8 cellular contexts compared by ENCODE assay signal in genomic region chr2:230658877-230659652, GRCh38. TPM values are rescaled to one million over a fixed set of nuclear protein-coding genes. Genes with fewer than 3 reads are reported as not detected.
A peak's percentile ranks its signal among the peaks of the same experiment; 100 is the strongest.
DNase-seq lines count a peak whose midpoint lies in the region; ATAC-seq lines count a peak whose summit lies in the region.

No MANE protein-coding gene starts in this region.

- H3K27ac Mint-ChIP-seq in activated T-helper 17 cell treated with anti-CD3 and anti-CD28 coated beads, Interleukin-2, amount 50 U/mL, for 72 hours: peak overlapping the region; percentile 91

- no peaks in the 10 kb centered on the region for H3K27me3 Mint-ChIP-seq in activated T-helper 17 cell treated with anti-CD3 and anti-CD28 coated beads, Interleukin-2, amount 50 U/mL, for 72 hours

- peaks cover 26% of the 10 kb centered on the region for H3K36me3 Mint-ChIP-seq in activated T-helper 17 cell treated with anti-CD3 and anti-CD28 coated beads, Interleukin-2, amount 50 U/mL, for 72 hours (ENCODE audit: low read depth)

- H3K9me3 Mint-ChIP-seq in activated T-helper 17 cell treated with anti-CD3 and anti-CD28 coated beads, Interleukin-2, amount 50 U/mL, for 72 hours: no peaks in the 10 kb centered on the region

- peak overlapping the region; percentile 83 for H3K4me3 Mint-ChIP-seq in activated T-helper 17 cell treated with anti-CD3 and anti-CD28 coated beads, Interleukin-2, amount 50 U/mL, for 72 hours

- peaks cover 65% of the 10 kb centered on the region for H3K4me1 Mint-ChIP-seq in activated T-helper 17 cell treated with anti-CD3 and anti-CD28 coated beads, Interleukin-2, amount 50 U/mL, for 72 hours

- peak; percentile 63 to 65 for DNase-seq in activated CD4-positive, alpha-beta T cell treated with anti-CD3 and anti-CD28 coated beads for 24 hours (ENCODE audit: low read depth in 2 of 2)
- no peak for DNase-seq in activated CD4-positive, alpha-beta T cell treated with anti-CD3 and anti-CD28 coated beads for 1 hour
- DNase-seq in stimulated activated CD4-positive, alpha-beta T cell treated with anti-CD3 and anti-CD28 coated beads, Interleukin-4, amount 100 ng/mL, for 48 hours (ENCODE audit: low read depth in 2 of 2): peak; percentile 55 to 75
- DNase-seq in C1 segment of cervical spinal cord (lab: John Stamatoyannopoulos, UW) (no peak), NCI-H1694 treated with DMSO at 0.1 percent for 48 hours (lab: John Stamatoyannopoulos, UW) (no peak), ecto neural progenitor cell (ENCODE audit: low spot score) (no peak)

- peak; percentile 33 for ATAC-seq in HG03457 (IDR thresholded peaks at IDR 0.05; ENCODE audit: unreplicated experiment)
- ATAC-seq in activated T-helper 17 cell treated with anti-CD3 and anti-CD28 coated beads, Interleukin-2, amount 50 U/mL, for 72 hours (replicated peaks): peak; percentile 70

RNA-seq across cellular contexts. Expression of gene CAB39, which starts 53.6 kb away (rescaled TPM):
- 100 to 1,000 TPM in 1 of 2 donors, 10 to 100 TPM in 1; 93.3 to 137 TPM for total RNA-seq in activated T-helper 17 cell treated with anti-CD3 and anti-CD28 coated beads, Interleukin-2, amount 50 U/mL, for 72 hours

Comparison
In these comparisons a context has a peak if more than half of its experiments do, and no peak if none do; other contexts are left out.
1. DNase-seq: peak in activated CD4-positive, alpha-beta T cell treated with anti-CD3 and anti-CD28 coated beads for 24 hours (2 of 2) and stimulated activated CD4-positive, alpha-beta T cell treated with anti-CD3 and anti-CD28 coated beads, Interleukin-4, amount 100 ng/mL, for 48 hours (2 of 2); none in activated CD4-positive, alpha-beta T cell treated with anti-CD3 and anti-CD28 coated beads for 1 hour (single experiment), C1 segment of cervical spinal cord (0 of 14), NCI-H1694 treated with DMSO at 0.1 percent for 48 hours (single experiment) and ecto neural progenitor cell (single experiment).